ENCODE assay signal across 19 cellular contexts in genomic region chr1:212241445-212242287, GRCh38. TPM values are rescaled to one million over a fixed set of nuclear protein-coding genes. Genes with fewer than 3 reads are reported as not detected.
DNase-seq lines count a peak whose midpoint lies in the region; ATAC-seq and TF ChIP-seq lines count a peak whose summit lies in the region.
"Had no signal": no experiment of that assay in that cellular context is flagged by ENCODE, and none has a peak within 500 bp of the region (broad histone marks: within the 10 kb centered on the region; RNA-seq: fewer than 3 reads in every experiment).

No MANE protein-coding gene starts in this region.

- H3K4me3 ChIP-seq in heart left ventricle (peak overlapping the region in 2 of 12 donors; percentile 1 to 10), fibroblast of lung (replicated peaks in 1 of 4; ENCODE audit: control extremely low read depth in 1 of 4, insufficient read depth in 1 of 4, low read depth in 3 of 4, low read length in 4 of 4) (no peak overlapping the region), parathyroid adenoma (ENCODE audit: low read depth, low read length) (no peak overlapping the region), uterus (no peak overlapping the region)
- H3K4me3 ChIP-seq: mucosa of descending colon had no signal

- H3K9me3 ChIP-seq in heart left ventricle (no peaks in the 10 kb centered on the region), fibroblast of lung (ENCODE audit: control insufficient read depth, insufficient read depth, low read depth, low read length) (no peaks in the 10 kb centered on the region), parathyroid adenoma (ENCODE audit: control insufficient read depth, low read length) (no peaks in the 10 kb centered on the region), uterus (no peaks in the 10 kb centered on the region)
- H3K9me3 ChIP-seq: mucosa of descending colon had no signal

- H3K27me3 ChIP-seq in heart left ventricle (no peaks in the 10 kb centered on the region), fibroblast of lung (ENCODE audit: control insufficient read depth, insufficient read depth, low read length) (no peaks in the 10 kb centered on the region), parathyroid adenoma (ENCODE audit: control insufficient read depth, insufficient read depth, low read length) (no peaks in the 10 kb centered on the region), uterus (no peaks in the 10 kb centered on the region)

- H4K20me1 ChIP-seq in fibroblast of lung (ENCODE audit: control insufficient read depth, extremely low read depth, insufficient read depth, low read length) = no peaks in the 10 kb centered on the region

- DNase-seq in heart left ventricle = no peak
- no peak for DNase-seq in cardiac septum (ENCODE audit: low spot score)
- DNase-seq in fibroblast of lung (ENCODE audit: low read depth in 2 of 2) = no peak
- DNase-seq in uterus = no peak
- no peak for DNase-seq in NCI-H146 (lab: John Stamatoyannopoulos, UW)
- DNase-seq in pons (ENCODE audit: low spot score) = no peak
- DNase-seq: activated gamma-delta T cell; COR-L47; cortex of kidney; erythroblast; IMR-90; islet precursor cell; NCI-H2107; NCI-H82; stimulated activated CD4-positive, alpha-beta T cell treated with anti-CD3 and anti-CD28 coated beads, Interleukin-12 subunit alpha, Interleukin-12 subunit beta, amount 100 ng/mL, for 4 hours; stimulated activated naive CD4-positive, alpha-beta T cell treated with Interleukin-2 at 50 U/mL for 16 hours had no signal

- H3K79me2 ChIP-seq in fibroblast of lung (ENCODE audit: control insufficient read depth, insufficient read depth, low read length) (no peaks in the 10 kb centered on the region), parathyroid adenoma (no peaks in the 10 kb centered on the region)

- H2AFZ ChIP-seq in fibroblast of lung (ENCODE audit: low read length) (peak overlapping the region; percentile 75), parathyroid adenoma (peak overlapping the region; percentile 50)

- H3K4me1 ChIP-seq in heart left ventricle (peaks cover 0 to 44% (median 28%) of the 10 kb centered on the region in 12 donors), fibroblast of lung (ENCODE audit: control insufficient read depth, extremely low read depth, insufficient read depth, low read length) (no peaks in the 10 kb centered on the region), parathyroid adenoma (peaks cover 10% of the 10 kb centered on the region), uterus (peaks cover 0 to 8% of the 10 kb centered on the region in 2 donors)

- TF ChIP-seq POLR2A in heart left ventricle (IDR thresholded peaks at IDR 0.05) (no peak), uterus (IDR thresholded peaks at IDR 0.05) (no peak)

- H3K4me2 ChIP-seq in fibroblast of lung (ENCODE audit: extremely low read depth, insufficient read depth, low read length) (no peak overlapping the region), parathyroid adenoma (ENCODE audit: low read length) (no peak overlapping the region)

- WGBS in heart left ventricle, 4 donors = 56 to 67% (median 57%) methylated on average over 6 of the region's 6 CpGs

- H3K9ac ChIP-seq in fibroblast of lung (ENCODE audit: insufficient read depth, low read length) (no peak overlapping the region), parathyroid adenoma (no peak overlapping the region)

- intact Hi-C loops in heart left ventricle (cut with DNase I) (loop anchor here in 5 of 10 donors (2.0 to 10.0 kb wide), 5 partner anchors 41 to 77 kb away; partner anchors contain the start of gene PPP2R5A (in 1 of the 5)), cardiac septum (cut with DNase I) (loop anchor here (2.0 kb wide), 1 partner anchor 43 kb away; the partner anchor contains the start of gene PPP2R5A), uterus (cut with DNase I; ENCODE audit: low total_unique reads) (no loop called here)

- TF ChIP-seq CTCF in heart left ventricle (IDR thresholded peaks at IDR 0.05) (no peak), fibroblast of lung (conservative IDR thresholded peaks at IDR 0.05 in 1 of 2, IDR thresholded peaks at IDR 0.05 in 1 of 2; ENCODE audit: low read depth in 1 of 2, low read length in 2 of 2) (no peak), parathyroid adenoma (IDR thresholded peaks at IDR 0.05) (no peak), uterus (IDR thresholded peaks at IDR 0.05) (no peak)

- peak in 1 of 4 donors; percentile 13 for ATAC-seq in heart left ventricle
- no peak for ATAC-seq in HG02623 (IDR thresholded peaks at IDR 0.05; ENCODE audit: unreplicated experiment)

- H3K36me3 ChIP-seq in heart left ventricle = no peaks in the 10 kb centered on the region
- no peaks in the 10 kb centered on the region for H3K36me3 ChIP-seq in fibroblast of lung (ENCODE audit: control insufficient read depth, insufficient read depth, low read length)
- no peaks in the 10 kb centered on the region for H3K36me3 ChIP-seq in parathyroid adenoma (ENCODE audit: control insufficient read depth, insufficient read depth, low read length)
- no peaks in the 10 kb centered on the region for H3K36me3 ChIP-seq in uterus

- peak overlapping the region; percentile 33 to 79 (median 63) for H3K27ac ChIP-seq in heart left ventricle
- H3K27ac ChIP-seq in fibroblast of lung (ENCODE audit: insufficient read depth, low read length) = no peak overlapping the region
- peak overlapping the region; percentile 30 for H3K27ac ChIP-seq in parathyroid adenoma
- H3K27ac ChIP-seq in uterus = peak overlapping the region; percentile 60 to 87

RNA-seq across cellular contexts. Expression of gene PPP2R5A, which starts 43.5 kb away (rescaled TPM):
- total RNA-seq in heart left ventricle (100 to 1,000 TPM in 1 of 9 donors, 10 to 100 TPM in 8; 52.0 to 102 (median 63.5) TPM), cardiac septum (68.1 TPM), fibroblast of lung (25.9 and 35.2 TPM in 2 replicates), uterus (10 to 100 TPM; 14.9 to 44.4 (median 34.6) TPM)
- polyA plus RNA-seq in heart left ventricle (100 to 1,000 TPM in 1 of 2 donors, 10 to 100 TPM in 1; 44.7 to 108 TPM), fibroblast of lung (21.2 and 22.6 TPM in 2 replicates)
- 13.8 and 17.3 TPM in 2 replicates for polyA plus RNA-seq in fibroblast of lung (2012)
- polyA minus RNA-seq in fibroblast of lung (ENCODE audit: low replicate concordance) = 1.5 and 3.6 TPM in 2 replicates
